8 cellular contexts compared by ENCODE assay signal in genomic region chr6:90284745-90285481, GRCh38. TPM values are rescaled to one million over a fixed set of nuclear protein-coding genes. Genes with fewer than 3 reads are reported as not detected.
DNase-seq lines count a peak whose midpoint lies in the region; ATAC-seq and TF ChIP-seq lines count a peak whose summit lies in the region.

No MANE protein-coding gene starts in this region.

- no peaks in the 10 kb centered on the region for H3K9me2 ChIP-seq in SK-N-SH

- no peaks in the 10 kb centered on the region for H4K20me1 ChIP-seq in SK-N-SH (ENCODE audit: insufficient read depth)
- no peaks in the 10 kb centered on the region for H4K20me1 ChIP-seq in osteoblast (ENCODE audit: insufficient read depth, low read length)

- H3K4me2 ChIP-seq in SK-N-SH (peak overlapping the region; percentile 78), osteoblast (ENCODE audit: insufficient read depth, low read length) (peak overlapping the region; percentile 81)

- H3K27ac ChIP-seq in SK-N-SH (ENCODE audit: low read depth in 2 of 2, low read length in 1 of 2) (peak overlapping the region; percentile 67 to 74; a peak in 3 of 4 replicates), osteoblast (ENCODE audit: low read depth, low read length) (peak overlapping the region; percentile 79)

- H2AFZ ChIP-seq in SK-N-SH (ENCODE audit: low read depth) (peak overlapping the region; percentile 6; the same call in 1 of the 2 replicates), osteoblast (ENCODE audit: low read length) (no peak overlapping the region)

- H3K4me1 ChIP-seq in SK-N-SH (ENCODE audit: control insufficient read depth in 1 of 2, insufficient read depth in 2 of 2, low read depth in 1 of 2, low read length in 1 of 2) (peaks cover 11 to 16% of the 10 kb centered on the region in 2 experiments; a peak in 3 of 4 replicates), osteoblast (ENCODE audit: insufficient read depth, low read length) (peaks cover 24% of the 10 kb centered on the region)

- peak; percentile 53 for DNase-seq in stimulated activated CD4-positive, alpha-beta T cell treated with anti-CD3 and anti-CD28 coated beads, Interleukin-4, amount 100 ng/mL, for 24 hours
- no peak for DNase-seq in stimulated activated CD4-positive, alpha-beta T cell treated with anti-CD3 and anti-CD28 coated beads, Interleukin-4, amount 100 ng/mL, for 4 hours
- DNase-seq in SK-N-SH (no peak), epithelial cell of proximal tubule (ENCODE audit: low read depth) (no peak), osteoblast (ENCODE audit: insufficient read length, low spot score, missing footprints) (no peak), HPDE6-E6E7 (ENCODE audit: extremely low spot score) (no peak)
- no peak for DNase-seq in stimulated activated naive CD4-positive, alpha-beta T cell treated with Interleukin-2 at 50 U/mL for 16 hours (lab: John Stamatoyannopoulos, UW)

- peak; percentile 73 for ATAC-seq in HG03064 (IDR thresholded peaks at IDR 0.05; ENCODE audit: low read depth, unreplicated experiment)

- TF ChIP-seq EP300 in SK-N-SH (IDR thresholded peaks at IDR 0.05; ENCODE audit: borderline replicate concordance in 1 of 2, low read depth in 1 of 2, low read length in 1 of 2), result no peak

- H3K9ac ChIP-seq in SK-N-SH, result peak overlapping the region; percentile 52; the same call in 1 of the 2 replicates

- TF ChIP-seq CTCF in SK-N-SH (IDR thresholded peaks at IDR 0.05) (no peak), epithelial cell of proximal tubule (conservative IDR thresholded peaks at IDR 0.05; ENCODE audit: low read depth, low read length) (no peak), osteoblast (IDR thresholded peaks at IDR 0.05; ENCODE audit: extremely low read depth, low read depth, low read length) (no peak)

- WGBS in SK-N-SH (ENCODE audit: low lambda C conversion rate), result 33% methylated on average over 7 of the region's 7 CpGs

- H3K27me3 ChIP-seq in SK-N-SH (ENCODE audit: insufficient read depth) (no peaks in the 10 kb centered on the region), osteoblast (ENCODE audit: insufficient read depth, low read length) (peaks cover 2% of the 10 kb centered on the region)

- POLR2A ChIA-PET in SK-N-SH (lab: Yijun Ruan, JAX), result interaction anchor here (0.6 to 1.5 kb wide), 3 partner anchors 66 to 299 kb away, joined by 3 to 5 read pairs (median 5); no protein-coding TSS in a partner anchor

- CTCF ChIA-PET in SK-N-SH (lab: Yijun Ruan, JAX), result interaction anchor here (1.0 to 2.2 kb wide), 8 partner anchors 9 to 315 kb away, joined by 3 to 6 read pairs (median 4); partner anchors contain the start of gene BACH2

- H3K79me2 ChIP-seq in SK-N-SH (ENCODE audit: insufficient read depth) (no peaks in the 10 kb centered on the region), osteoblast (ENCODE audit: insufficient read depth, low read length) (no peaks in the 10 kb centered on the region)

- H3F3A ChIP-seq in SK-N-SH (replicated peaks; ENCODE audit: insufficient read depth), result peaks cover 15% of the 10 kb centered on the region

- H3K36me3 ChIP-seq in SK-N-SH (replicated peaks in 1 of 2; ENCODE audit: control insufficient read depth in 1 of 2, insufficient read depth in 2 of 2, low read length in 1 of 2), result no peaks in the 10 kb centered on the region
- H3K36me3 ChIP-seq in osteoblast (ENCODE audit: insufficient read depth, low read length), result no peaks in the 10 kb centered on the region

- no peak for TF ChIP-seq RAD21 in SK-N-SH (IDR thresholded peaks at IDR 0.05; ENCODE audit: low read length)

- H3K9me3 ChIP-seq in SK-N-SH (no peaks in the 10 kb centered on the region), osteoblast (ENCODE audit: low read depth, low read length) (no peaks in the 10 kb centered on the region)

- H3K4me3 ChIP-seq in SK-N-SH (ENCODE audit: low read depth in 2 of 2, low read length in 1 of 2) (peak overlapping the region; percentile 44 to 51; a peak in 3 of 4 replicates), epithelial cell of proximal tubule (ENCODE audit: low read depth, low read length) (peak overlapping the region; percentile 26), osteoblast (ENCODE audit: insufficient read depth, low read length) (peak overlapping the region; percentile 47)

TF ChIP-seq in SK-N-SH, 30 proteins besides CTCF, POLR2A, EP300 and RAD21:
- TF ChIP-seq MEF2A (IDR thresholded peaks at IDR 0.05; ENCODE audit: borderline replicate concordance, low read depth), result 0 out of 2 replicates have a peak, but pooled peaks have one; percentile 24
- TF ChIP-seq USF1 (IDR thresholded peaks at IDR 0.05; ENCODE audit: borderline replicate concordance, low read depth), result no peak
- 0 out of 2 replicates have a peak, but pooled peaks have one; percentile 9 for TF ChIP-seq MAX (IDR thresholded peaks at IDR 0.05; ENCODE audit: low read depth)
- peak; percentile 50 for TF ChIP-seq FOSL2 (IDR thresholded peaks at IDR 0.05; ENCODE audit: borderline replicate concordance, low read depth)
- peak; percentile 51 for TF ChIP-seq JUND (IDR thresholded peaks at IDR 0.05)
- TF ChIP-seq EZH2phosphoT487 (IDR thresholded peaks at IDR 0.05; ENCODE audit: borderline replicate concordance, low read depth), result no peak

RNA-seq across cellular contexts. Expression of gene BACH2, which starts 11.7 kb away (rescaled TPM):
- polyA plus RNA-seq in SK-N-SH (2012; rRNA removed), result 0.46 and 0.50 TPM in 2 replicates
- polyA plus RNA-seq in SK-N-SH (2012; cell fraction: cytosol; rRNA removed), result 0.72 and 0.75 TPM in 2 replicates
- 0.64 and 0.72 TPM in 2 replicates for polyA plus RNA-seq in SK-N-SH (2012; cell fraction: nucleus; rRNA removed)
- 0.58 and 0.69 TPM in 2 replicates for total RNA-seq in epithelial cell of proximal tubule
- total RNA-seq in osteoblast, result 3.6 and 4.4 TPM in 2 replicates
